ENCODE assay signal across 34 cellular contexts in genomic region chr2:3739313-3739712, GRCh38. TPM values are rescaled to one million over a fixed set of nuclear protein-coding genes. Genes with fewer than 3 reads are reported as not detected.
"Had no signal": no experiment of that assay in that cellular context is flagged by ENCODE, and none has a peak within 500 bp of the region (broad histone marks: within the 10 kb centered on the region; RNA-seq: fewer than 3 reads in every experiment).

No MANE protein-coding gene starts in this region.

- H2AFZ ChIP-seq: hepatocyte had no signal

- H3K27ac ChIP-seq: dorsolateral prefrontal cortex, esophagus muscularis mucosa, foreskin keratinocyte, gastroesophageal sphincter, heart left ventricle, hepatocyte, prostate gland, right atrium auricular region, stomach, thoracic aorta, tibial nerve, upper lobe of left lung, uterus had no signal

- DNase-seq: dorsolateral prefrontal cortex; effector CD8-positive, alpha-beta T cell; foreskin keratinocyte; heart left ventricle; kidney; mucosa of descending colon; naive B cell; stimulated activated CD4-positive, alpha-beta T cell treated with anti-CD3 and anti-CD28 coated beads, Interleukin-2, amount 100 ng/mL, for 24 hours; stimulated activated CD4-positive, alpha-beta T cell treated with anti-CD3 and anti-CD28 coated beads, Interleukin-4, amount 100 ng/mL, for 24 hours; stimulated activated naive CD4-positive, alpha-beta T cell treated with Interleukin-2 at 50 U/mL for 16 hours; stomach; uterus had no signal

- H3K27me3 ChIP-seq: foreskin keratinocyte, hepatocyte, right atrium auricular region, tibial nerve, upper lobe of left lung, uterus had no signal

- H3K36me3 Mint-ChIP-seq: memory B cell; naive B cell; natural killer cell treated with Interleukin-12 subunit alpha and Interleukin-12 subunit beta and Interleukin-15 and Interleukin-18, amount 100 ng/mL, for 72 hours; stimulated activated effector memory CD8-positive, alpha-beta T cell treated with anti-CD3 and anti-CD28 coated beads, Interleukin-12 subunit alpha, Interleukin-12 subunit beta, amount 100 ng/mL, for 72 hours had no signal

- H3K79me2 ChIP-seq: hepatocyte had no signal

- H3K4me3 Mint-ChIP-seq: memory B cell; naive B cell; natural killer cell treated with Interleukin-12 subunit alpha and Interleukin-12 subunit beta and Interleukin-15 and Interleukin-18, amount 100 ng/mL, for 72 hours; neural crest cell; stimulated activated effector memory CD8-positive, alpha-beta T cell treated with anti-CD3 and anti-CD28 coated beads, Interleukin-12 subunit alpha, Interleukin-12 subunit beta, amount 100 ng/mL, for 72 hours had no signal

- H3K9me3 Mint-ChIP-seq: memory B cell; naive B cell; natural killer cell treated with Interleukin-12 subunit alpha and Interleukin-12 subunit beta and Interleukin-15 and Interleukin-18, amount 100 ng/mL, for 72 hours; neural crest cell; stimulated activated effector memory CD8-positive, alpha-beta T cell treated with anti-CD3 and anti-CD28 coated beads, Interleukin-12 subunit alpha, Interleukin-12 subunit beta, amount 100 ng/mL, for 72 hours had no signal

- H3K4me1 ChIP-seq: esophagus muscularis mucosa, foreskin keratinocyte, gastroesophageal sphincter, heart left ventricle, prostate gland, right atrium auricular region, stomach, upper lobe of left lung, uterus had no signal

- H3K9me3 ChIP-seq: esophagus muscularis mucosa, gastroesophageal sphincter, heart left ventricle, mucosa of descending colon, prostate gland, right atrium auricular region, stomach, thoracic aorta, tibial nerve, upper lobe of left lung, uterus had no signal

- H3K27ac Mint-ChIP-seq: memory B cell; naive B cell; natural killer cell treated with Interleukin-12 subunit alpha and Interleukin-12 subunit beta and Interleukin-15 and Interleukin-18, amount 100 ng/mL, for 72 hours; stimulated activated effector memory CD8-positive, alpha-beta T cell treated with anti-CD3 and anti-CD28 coated beads, Interleukin-12 subunit alpha, Interleukin-12 subunit beta, amount 100 ng/mL, for 72 hours had no signal

- H3K4me1 Mint-ChIP-seq: memory B cell; naive B cell; neural crest cell; stimulated activated effector memory CD8-positive, alpha-beta T cell treated with anti-CD3 and anti-CD28 coated beads, Interleukin-12 subunit alpha, Interleukin-12 subunit beta, amount 100 ng/mL, for 72 hours had no signal

- H3K4me3 ChIP-seq: dorsolateral prefrontal cortex, esophagus muscularis mucosa, gastroesophageal sphincter, heart left ventricle, hepatocyte, lung, mucosa of descending colon, prostate gland, right atrium auricular region, smooth muscle cell, stomach, thoracic aorta, tibial nerve, upper lobe of left lung, uterus had no signal

- FAIRE-seq: endothelial cell of umbilical vein, kidney had no signal

- H3K36me3 ChIP-seq: esophagus muscularis mucosa, gastroesophageal sphincter, heart left ventricle, prostate gland, right atrium auricular region, stomach, thoracic aorta, tibial nerve, upper lobe of left lung, uterus had no signal

- ATAC-seq: gastroesophageal sphincter; heart left ventricle; left lobe of liver; mucosa of descending colon; natural killer cell treated with Interleukin-12 subunit alpha and Interleukin-12 subunit beta and Interleukin-15 and Interleukin-18, amount 100 ng/mL, for 72 hours; sciatic nerve; stimulated activated effector memory CD8-positive, alpha-beta T cell treated with anti-CD3 and anti-CD28 coated beads, Interleukin-12 subunit alpha, Interleukin-12 subunit beta, amount 100 ng/mL, for 72 hours had no signal

- H3K4me2 ChIP-seq: hepatocyte, smooth muscle cell had no signal

RNA-seq across cellular contexts. Expression of gene DCDC2C, which starts 35.9 kb away (rescaled TPM):
- total RNA-seq: endothelial cell of umbilical vein; epithelial cell of proximal tubule; fibroblast of lung; foreskin keratinocyte; heart left ventricle; hepatocyte; kidney; left lobe of liver; liver; natural killer cell treated with Interleukin-12 subunit alpha and Interleukin-12 subunit beta and Interleukin-15 and Interleukin-18, amount 100 ng/mL, for 72 hours; neural crest cell; osteoblast; right atrium auricular region; smooth muscle cell; stomach; subcutaneous adipose tissue; upper lobe of left lung; uterus had no signal
- polyA plus RNA-seq: endothelial cell of umbilical vein, fibroblast of lung, foreskin keratinocyte, heart left ventricle, hepatocyte, liver, lung, smooth muscle cell, stomach had no signal
